In the genomic region with DNA sequence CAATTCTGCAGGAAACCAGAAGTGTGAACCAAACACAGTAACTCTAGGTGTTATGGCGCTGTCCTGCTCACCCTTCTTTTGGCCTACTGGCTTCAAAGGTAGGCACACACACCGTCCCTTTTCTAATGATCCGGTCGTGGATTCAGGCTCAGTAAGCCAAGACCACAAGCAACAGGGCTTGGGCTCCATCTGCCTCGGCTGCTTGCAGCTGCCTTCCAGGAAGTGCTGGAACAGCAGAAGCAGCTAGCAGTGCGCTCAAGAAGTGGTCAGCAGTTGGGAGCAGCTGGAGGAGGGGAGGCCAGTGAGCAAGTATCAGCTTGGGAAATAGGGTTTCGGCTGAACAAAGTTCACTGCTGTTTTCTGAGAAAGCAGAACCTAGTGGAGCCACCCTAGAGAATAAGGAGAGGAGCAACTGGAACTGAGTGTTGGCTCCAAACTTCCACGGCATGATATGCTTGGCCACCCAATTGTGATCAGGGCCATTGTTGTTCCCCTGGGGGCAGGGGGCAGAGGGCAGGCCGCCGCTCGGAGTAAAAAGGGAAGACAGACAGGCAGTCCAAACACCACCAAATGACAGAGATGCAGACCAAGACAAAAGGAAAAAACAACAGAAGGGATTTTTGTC, we compare ENCODE assay signal across 7 cellular contexts.
A peak's percentile ranks its signal among the peaks of the same experiment; 100 is the strongest.
DNase-seq lines count a peak whose midpoint lies in the region; ATAC-seq lines count a peak whose summit lies in the region.

No MANE protein-coding gene starts in this region.

- DNase-seq in NOMO-1 (lab: John Stamatoyannopoulos, UW; ENCODE audit: unreplicated experiment in 2 of 2): peak; percentile 83 to 85
- DNase-seq in cerebellar cortex (ENCODE audit: low spot score): peak; percentile 47
- DNase-seq in mucosa of gallbladder (ENCODE audit: low spot score): peak; percentile 74
- no peak for DNase-seq in cerebellum (ENCODE audit: low spot score)

- ATAC-seq in GM21515 (IDR thresholded peaks at IDR 0.05; ENCODE audit: unreplicated experiment): peak; percentile 41
- ATAC-seq in HG03442 (IDR thresholded peaks at IDR 0.05; ENCODE audit: unreplicated experiment): no peak
- no peak for ATAC-seq in GM18868 (IDR thresholded peaks at IDR 0.05; ENCODE audit: unreplicated experiment)
